14 cellular contexts compared by ENCODE assay signal in genomic region chr21:43984905-43985689, GRCh38. TPM values are rescaled to one million over a fixed set of nuclear protein-coding genes. Genes with fewer than 3 reads are reported as not detected.
DNase-seq lines count a peak whose midpoint lies in the region; TF ChIP-seq lines count a peak whose summit lies in the region.
"Had no signal": no experiment of that assay in that cellular context is flagged by ENCODE, and none has a peak within 500 bp of the region (broad histone marks: within the 10 kb centered on the region; RNA-seq: fewer than 3 reads in every experiment).

No MANE protein-coding gene starts in this region.

- no peak for TF ChIP-seq CTCF in dorsolateral prefrontal cortex (IDR thresholded peaks at IDR 0.05 in 54 of 56, conservative IDR thresholded peaks at IDR 0.05 in 2 of 56; ENCODE audit: low read depth in 1 of 56, partially characterized antibody in 56 of 56)

- peak overlapping the region; percentile 67 for H4K91ac ChIP-seq in neuronal stem cell (ENCODE audit: low read depth, low read length, poor library complexity)

- H2BK12ac ChIP-seq in neuronal stem cell (ENCODE audit: low read length) = peak overlapping the region; percentile 79

- H4K8ac ChIP-seq in neuronal stem cell (ENCODE audit: low read depth, low read length) = peak overlapping the region; percentile 7

- H2BK5ac ChIP-seq in neuronal stem cell (ENCODE audit: low read length) = no peak overlapping the region

- H3K18ac ChIP-seq in neuronal stem cell (ENCODE audit: low read length) = peak overlapping the region; percentile 44

- H3K14ac ChIP-seq in neuronal stem cell (ENCODE audit: low read length) = peak overlapping the region; percentile 49

- DNase-seq in activated CD4-positive, alpha-beta T cell treated with anti-CD3 and anti-CD28 coated beads for 48 hours = peak; percentile 24
- no peak for DNase-seq in activated CD4-positive, alpha-beta T cell treated with anti-CD3 and anti-CD28 coated beads, Interleukin-2, amount 50 U/mL, for 4 hours
- no peak for DNase-seq in dorsolateral prefrontal cortex
- no peak for DNase-seq in neuronal stem cell (ENCODE audit: low spot score)
- no peak for DNase-seq in HK-2 (ENCODE audit: unreplicated experiment)
- no peak for DNase-seq in amniotic stem cell (lab: John Stamatoyannopoulos, UW)
- DNase-seq in islet precursor cell = no peak
- DNase-seq: DMS 273 treated with DMSO at 0.1 percent for 48 hours, MG63, NCI-H2171 treated with DMSO at 0.1 percent for 48 hours, SHP77 treated with DMSO at 0.1 percent for 48 hours, testis had no signal

- H3K9ac ChIP-seq in HUES6 (ENCODE audit: low read length) (peak overlapping the region; percentile 40), neuronal stem cell (ENCODE audit: low read depth, low read length, poor library complexity) (no peak overlapping the region)

- H3K79me1 ChIP-seq in neuronal stem cell (ENCODE audit: low read depth, low read length) = peaks cover 1% of the 10 kb centered on the region

- no CpG with 5 or more reads among the region's 31 CpGs for WGBS in neuronal stem cell (ENCODE audit: extremely low coverage in 2 of 2, insufficient read length in 2 of 2, insufficient replicate concordance in 1 of 2), 2 donors

- no peak overlapping the region for H3K4ac ChIP-seq in neuronal stem cell (ENCODE audit: low read length)

- peak overlapping the region; percentile 31 for H2BK15ac ChIP-seq in neuronal stem cell (ENCODE audit: low read length)

- H3K9me3 ChIP-seq in HUES6 (ENCODE audit: control insufficient read depth, insufficient read depth, low read depth, low read length) (no peaks in the 10 kb centered on the region), neuronal stem cell (replicated peaks in 1 of 2; ENCODE audit: control insufficient read depth in 2 of 2, insufficient read depth in 1 of 2, low read depth in 1 of 2, low read length in 2 of 2) (no peaks in the 10 kb centered on the region)
- H3K9me3 ChIP-seq: A549, MG63, testis had no signal

- H3K4me3 ChIP-seq in HUES6 (ENCODE audit: low read depth, low read length) (peak overlapping the region; percentile 51; the same call in 1 of the 2 replicates), dorsolateral prefrontal cortex (no peak overlapping the region), neuronal stem cell (ENCODE audit: low read length in 2 of 2) (peak overlapping the region in 1 of 2 donors; percentile 16)
- H3K4me3 ChIP-seq: A549, MG63, testis had no signal

- H3K36me3 ChIP-seq in HUES6 (ENCODE audit: control insufficient read depth, insufficient read depth, low read length) (no peaks in the 10 kb centered on the region), neuronal stem cell (replicated peaks in 1 of 2; ENCODE audit: control insufficient read depth in 2 of 2, insufficient read depth in 2 of 2, low read length in 2 of 2) (peaks cover 0 to 26% of the 10 kb centered on the region in 2 donors)

- H3K27ac ChIP-seq in HUES6 (ENCODE audit: low read depth, low read length) (no peak overlapping the region), dorsolateral prefrontal cortex (peak overlapping the region in 54 of 59 donors; percentile 5 to 98 (median 94)), neuronal stem cell (replicated peaks; ENCODE audit: low read length) (no peak overlapping the region)
- H3K27ac ChIP-seq: A549, testis had no signal

- no peaks in the 10 kb centered on the region; the same call in 1 of the 2 replicates for H3K27me3 ChIP-seq in HUES6 (ENCODE audit: control insufficient read depth, insufficient read depth, low read length)
- no peaks in the 10 kb centered on the region for H3K27me3 ChIP-seq in dorsolateral prefrontal cortex
- peaks cover 0 to 4% (median 0%) of the 10 kb centered on the region in 3 experiments for H3K27me3 ChIP-seq in neuronal stem cell (ENCODE audit: control insufficient read depth in 3 of 3, insufficient read depth in 3 of 3, low read depth in 1 of 3, low read length in 3 of 3)
- H3K27me3 ChIP-seq: MG63, testis had no signal

- peaks cover 22% of the 10 kb centered on the region for H3K4me1 ChIP-seq in HUES6 (ENCODE audit: control insufficient read depth, insufficient read depth, low read length)
- H3K4me1 ChIP-seq in neuronal stem cell (ENCODE audit: control insufficient read depth in 2 of 2, insufficient read depth in 1 of 2, low read depth in 1 of 2, low read length in 2 of 2) = peaks cover 7 to 14% of the 10 kb centered on the region in 2 donors
- H3K4me1 ChIP-seq: A549 had no signal

- peak overlapping the region; percentile 13 for H2AFZ ChIP-seq in neuronal stem cell (ENCODE audit: low read length)

- no peak overlapping the region for H2BK120ac ChIP-seq in neuronal stem cell (ENCODE audit: low read depth, low read length)

- no peak overlapping the region for H3K4me2 ChIP-seq in neuronal stem cell (ENCODE audit: insufficient read depth, low read length, poor library complexity, severe bottlenecking)
- H3K4me2 ChIP-seq: A549 had no signal

- H3K23ac ChIP-seq in neuronal stem cell (ENCODE audit: low read depth, low read length, poor library complexity) = peak overlapping the region; percentile 61

- intact Hi-C loops in dorsolateral prefrontal cortex (cut with DNase I) = loop anchor here in 1 of 2 donors (5.0 to 10.0 kb wide), 4 partner anchors 50 to 320 kb away; partner anchors contain the start of gene PFKL

- peak overlapping the region; percentile 88 for H2AK5ac ChIP-seq in neuronal stem cell (ENCODE audit: low read depth, low read length)

RNA-seq across cellular contexts. Expression of gene TRAPPC10, which starts 27.0 kb away (rescaled TPM):
- 100 to 1,000 TPM in 1 of 120 experiments, 10 to 100 TPM in 119; 49.1 to 103 (median 69.3) TPM for total RNA-seq in dorsolateral prefrontal cortex
- 11.6 TPM for polyA plus RNA-seq in neuronal stem cell (2013, experiment 1 of 2)
- polyA plus RNA-seq in neuronal stem cell (2013, experiment 2 of 2) = 12.2 TPM

Comparison
In these comparisons a context has a peak if more than half of its experiments do, and no peak if none do; other contexts are left out.
1. H3K27ac ChIP-seq: peak in dorsolateral prefrontal cortex (54 of 59); none in HUES6 (single experiment) and neuronal stem cell (single experiment).